ENCODE assay signal across 18 cellular contexts in genomic region chr18:62870643-62871042, GRCh38.
DNase-seq lines count a peak whose midpoint lies in the region; ATAC-seq, FAIRE-seq and TF ChIP-seq lines count a peak whose summit lies in the region.
"Had no signal": no experiment of that assay in that cellular context is flagged by ENCODE, and none has a peak within 500 bp of the region (broad histone marks: within the 10 kb centered on the region; RNA-seq: fewer than 3 reads in every experiment).

No MANE protein-coding gene starts in this region.

- intact Hi-C loops in HepG2 (cut with micrococcal nuclease; ENCODE audit: unreplicated experiment) (no loop called here), PC-3 (cut with micrococcal nuclease) (no loop called here)

- POLR2A ChIA-PET in HepG2 (lab: Yijun Ruan, JAX) (no interaction called here), PC-3 (lab: Charles Lee; ENCODE audit: unreplicated experiment) (no interaction called here)

- no peaks in the 10 kb centered on the region for H3K9me2 ChIP-seq in PC-3 (replicated peaks; ENCODE audit: low read length)
- H3K9me2 ChIP-seq: SK-N-SH had no signal

- H3K79me2 ChIP-seq in HepG2 (ENCODE audit: insufficient read depth, low read length) (no peaks in the 10 kb centered on the region), PC-3 (ENCODE audit: low read length) (no peaks in the 10 kb centered on the region), parathyroid adenoma (no peaks in the 10 kb centered on the region)

- no peak overlapping the region for H2AFZ ChIP-seq in HepG2 (ENCODE audit: low read length)
- H2AFZ ChIP-seq in PC-3 (ENCODE audit: low read length), result no peak overlapping the region
- no peak overlapping the region for H2AFZ ChIP-seq in parathyroid adenoma

- no peak overlapping the region for H3K4me2 ChIP-seq in HepG2 (ENCODE audit: low read depth, low read length)
- H3K4me2 ChIP-seq in PC-3 (ENCODE audit: low read length), result no peak overlapping the region
- peak overlapping the region; percentile 18 for H3K4me2 ChIP-seq in parathyroid adenoma (ENCODE audit: low read length)
- H3K4me2 ChIP-seq: SK-N-SH had no signal

- no peak for ATAC-seq in HepG2
- ATAC-seq in PC-3, result peak; percentile 35; the same call in 1 of the 2 replicates
- ATAC-seq in left lobe of liver, result peak; percentile 70
- no peak for ATAC-seq in GM21515 (IDR thresholded peaks at IDR 0.05; ENCODE audit: unreplicated experiment)

- H3K27me3 ChIP-seq in liver (ENCODE audit: control insufficient read depth in 4 of 4, insufficient read depth in 4 of 4, low read length in 3 of 4) (no peaks in the 10 kb centered on the region), HepG2 (ENCODE audit: control insufficient read depth in 1 of 2, insufficient read depth in 2 of 2, low read length in 2 of 2) (no peaks in the 10 kb centered on the region), PC-3 (ENCODE audit: low read length) (no peaks in the 10 kb centered on the region), parathyroid adenoma (ENCODE audit: control insufficient read depth, insufficient read depth, low read length) (no peaks in the 10 kb centered on the region)
- H3K27me3 ChIP-seq in effector memory CD4-positive, alpha-beta T cell (replicated peaks; ENCODE audit: control insufficient read depth, insufficient read depth, low read length, poor library complexity, severe bottlenecking), result no peaks in the 10 kb centered on the region

- TF ChIP-seq CTCF in liver (IDR thresholded peaks at IDR 0.05; ENCODE audit: low read depth, low read length, missing input control), result no peak
- no peak for TF ChIP-seq CTCF in HepG2 (CRISPR knock-in tag; IDR thresholded peaks at IDR 0.05)
- TF ChIP-seq CTCF in PC-3 (conservative IDR thresholded peaks at IDR 0.05; ENCODE audit: low read depth, low read length), result no peak
- TF ChIP-seq CTCF in parathyroid adenoma (IDR thresholded peaks at IDR 0.05), result no peak

- no TSS peak for BruUV-seq in HepG2 (replicated peaks; lab: Mats Ljungman, UMichigan)
- no TSS peak for BruUV-seq in PC-3 (replicated peaks; lab: Mats Ljungman, UMichigan)

- peak; percentile 54 to 57 for TF ChIP-seq RAD21 in liver (IDR thresholded peaks at IDR 0.05)
- no peak for TF ChIP-seq RAD21 in HepG2 (CRISPR knock-in tag; IDR thresholded peaks at IDR 0.05)

- CTCF ChIA-PET in HepG2 (lab: Yijun Ruan, JAX; ENCODE audit: low intra/inter-chr PET ratio, low total read pairs), result no interaction called here
- CTCF ChIA-PET in PC-3 (lab: Charles Lee), result no interaction called here

- in situ Hi-C loops in HepG2 (cut with HindIII; ENCODE audit: extremely low pct_ligation_motif_present, low pct_unique_long_range_greater_than_20kb), result no loop called here

- H3F3A ChIP-seq in PC-3 (ENCODE audit: low read length, unreplicated experiment), result no peaks in the 10 kb centered on the region

- TF ChIP-seq EP300 in HepG2 (IDR thresholded peaks at IDR 0.05; ENCODE audit: low read depth in 2 of 2, low read length in 2 of 2) (no peak), HepG2 (CRISPR knock-in tag; IDR thresholded peaks at IDR 0.05; ENCODE audit: borderline replicate concordance) (no peak)

- H3K4me3 ChIP-seq in liver (ENCODE audit: low read depth in 1 of 3, low read length in 3 of 3) (no peak overlapping the region), HepG2 (replicated peaks in 1 of 3; ENCODE audit: insufficient read depth in 1 of 3, low read depth in 2 of 3, low read length in 3 of 3) (no peak overlapping the region), PC-3 (ENCODE audit: low read length) (no peak overlapping the region), parathyroid adenoma (ENCODE audit: low read depth, low read length) (peak overlapping the region; percentile 2)
- H3K4me3 ChIP-seq in effector memory CD4-positive, alpha-beta T cell (ENCODE audit: insufficient read depth, low read depth, low read length, poor library complexity, severe bottlenecking), result no peak overlapping the region

- no peaks in the 10 kb centered on the region for H3K9me3 ChIP-seq in liver (ENCODE audit: control insufficient read depth in 4 of 4, low read length in 3 of 4)
- no peaks in the 10 kb centered on the region for H3K9me3 ChIP-seq in HepG2 (ENCODE audit: low read length)
- no peaks in the 10 kb centered on the region for H3K9me3 ChIP-seq in PC-3 (ENCODE audit: low read length)
- no peaks in the 10 kb centered on the region for H3K9me3 ChIP-seq in parathyroid adenoma (ENCODE audit: control insufficient read depth, low read length)
- no peaks in the 10 kb centered on the region for H3K9me3 ChIP-seq in effector memory CD4-positive, alpha-beta T cell (ENCODE audit: control insufficient read depth, low read length)
- H3K9me3 ChIP-seq: SK-N-SH had no signal

- H3K4me1 ChIP-seq in liver (ENCODE audit: control insufficient read depth in 4 of 4, insufficient read depth in 4 of 4, low read length in 3 of 4), result peaks cover 4 to 18% (median 11%) of the 10 kb centered on the region in 4 donors
- H3K4me1 ChIP-seq in HepG2 (ENCODE audit: insufficient read depth, low read length), result peaks cover 12% of the 10 kb centered on the region
- 0 out of 2 replicates have a peak, but pooled peaks cover 6% of the 10 kb centered on the region for H3K4me1 ChIP-seq in PC-3 (ENCODE audit: insufficient read depth, low read length)
- H3K4me1 ChIP-seq in parathyroid adenoma, result no peaks in the 10 kb centered on the region
- no peaks in the 10 kb centered on the region for H3K4me1 ChIP-seq in effector memory CD4-positive, alpha-beta T cell (ENCODE audit: control insufficient read depth, insufficient read depth, low read length, poor library complexity, severe bottlenecking)

- DNase-seq in HepG2 (ENCODE audit: low spot score) (no peak), PC-3 (no peak), left lobe of liver (ENCODE audit: low spot score) (no peak), DMS153 (lab: John Stamatoyannopoulos, UW) (no peak)
- DNase-seq in effector memory CD4-positive, alpha-beta T cell, result no peak
- DNase-seq: DMS79 treated with DMSO at 0.1 percent for 48 hours, NCI-H1105, NCI-H146, NCI-H2029 treated with DMSO at 0.1 percent for 48 hours, NCI-H2171, NCI-H526 treated with DMSO at 0.1 percent for 48 hours, SHP77 treated with DMSO at 0.1 percent for 48 hours, SK-N-SH had no signal

- no peaks in the 10 kb centered on the region for H3K36me3 ChIP-seq in liver (ENCODE audit: control insufficient read depth in 4 of 4, insufficient read depth in 3 of 4, low read depth in 1 of 4, low read length in 3 of 4)
- H3K36me3 ChIP-seq in HepG2 (replicated peaks in 1 of 2; ENCODE audit: control insufficient read depth in 1 of 2, insufficient read depth in 2 of 2, low read length in 2 of 2), result peaks cover 1 to 6% of the 10 kb centered on the region in 2 experiments; a peak in 3 of 5 replicates
- H3K36me3 ChIP-seq in PC-3 (ENCODE audit: low read depth, low read length), result no peaks in the 10 kb centered on the region
- no peaks in the 10 kb centered on the region for H3K36me3 ChIP-seq in parathyroid adenoma (ENCODE audit: control insufficient read depth, insufficient read depth, low read length)
- no peaks in the 10 kb centered on the region for H3K36me3 ChIP-seq in effector memory CD4-positive, alpha-beta T cell (ENCODE audit: control insufficient read depth, insufficient read depth, low read length)

- peak overlapping the region; percentile 56 to 69 for H3K27ac ChIP-seq in liver (ENCODE audit: low read depth in 1 of 2, low read length in 2 of 2)
- H3K27ac ChIP-seq in HepG2 (ENCODE audit: extremely low read length, insufficient read depth, low read length), result no peak overlapping the region
- H3K27ac ChIP-seq in PC-3 (ENCODE audit: low read length), result no peak overlapping the region
- no peak overlapping the region for H3K27ac ChIP-seq in parathyroid adenoma
- no peak overlapping the region for H3K27ac ChIP-seq in effector memory CD4-positive, alpha-beta T cell (ENCODE audit: insufficient read depth, low read length, poor library complexity, severe bottlenecking)
- H3K27ac ChIP-seq: RWPE1 had no signal

- H3K9ac ChIP-seq in liver (ENCODE audit: low read depth in 1 of 2, low read length in 2 of 2), result no peak overlapping the region
- H3K9ac ChIP-seq in HepG2 (ENCODE audit: insufficient read depth, low read depth, low read length), result no peak overlapping the region
- no peak overlapping the region for H3K9ac ChIP-seq in PC-3 (ENCODE audit: low read length)
- no peak overlapping the region for H3K9ac ChIP-seq in parathyroid adenoma
- H3K9ac ChIP-seq: SK-N-SH had no signal

- H4K20me1 ChIP-seq in HepG2 (ENCODE audit: insufficient read depth, low read length), result no peaks in the 10 kb centered on the region
- no peaks in the 10 kb centered on the region for H4K20me1 ChIP-seq in PC-3 (ENCODE audit: low read length)

- FAIRE-seq in HepG2 (lab: Jason Lieb, UNC), result no peak
- FAIRE-seq: H1 had no signal

- TF ChIP-seq POLR2A in HepG2 (IDR thresholded peaks at IDR 0.05; ENCODE audit: insufficient read depth in 1 of 2, low read depth in 2 of 2, low read length in 2 of 2), result no peak

TF ChIP-seq in liver, 16 proteins besides CTCF, POLR2A, EP300 and RAD21 (continues in another document):
- TF ChIP-seq HNF4G (IDR thresholded peaks at IDR 0.05) (no peak), SP1 (IDR thresholded peaks at IDR 0.05) (peak; percentile 39)

TF ChIP-seq in HepG2, 621 proteins besides CTCF, POLR2A, EP300 and RAD21:
- TF ChIP-seq ZNF205 (CRISPR knock-in tag; IDR thresholded peaks at IDR 0.05), result no peak
- no peak for TF ChIP-seq PATZ1 (CRISPR knock-in tag; IDR thresholded peaks at IDR 0.05)

Comparison
In these comparisons a context has a peak if more than half of its experiments do, and no peak if none do; other contexts are left out.
1. H3K27ac ChIP-seq: peak in liver (2 of 2); none in HepG2 (single experiment), PC-3 (single experiment), parathyroid adenoma (single experiment) and effector memory CD4-positive, alpha-beta T cell (single experiment).
2. ATAC-seq: peak in PC-3 (single experiment) and left lobe of liver (single experiment); none in HepG2 (single experiment) and GM21515 (single experiment).